ENCODE assay signal across 1 cellular context in genomic region chr17:2049333-2050245, GRCh38.
TF ChIP-seq lines count a peak whose summit lies in the region.

No MANE protein-coding gene starts in this region.

TF ChIP-seq in HepG2, 621 proteins besides CTCF, POLR2A, EP300 and RAD21 (continued from another document and continues in another):
- TF ChIP-seq NFAT5 (CRISPR knock-in tag; IDR thresholded peaks at IDR 0.05) (no peak), KMT2B (CRISPR knock-in tag; IDR thresholded peaks at IDR 0.05) (no peak), ZNF549 (CRISPR knock-in tag; IDR thresholded peaks at IDR 0.05) (no peak), BCLAF1 (IDR thresholded peaks at IDR 0.05) (no peak), ZNF616 (CRISPR knock-in tag; IDR thresholded peaks at IDR 0.05; ENCODE audit: low read depth) (no peak), ZNF382 (CRISPR knock-in tag; IDR thresholded peaks at IDR 0.05; ENCODE audit: borderline replicate concordance) (no peak), SAFB2 (CRISPR knock-in tag; IDR thresholded peaks at IDR 0.05; ENCODE audit: borderline replicate concordance, low read depth) (0 out of 2 replicates have a peak, but pooled peaks have one; percentile 4), ARID5B (CRISPR knock-in tag; IDR thresholded peaks at IDR 0.05) (no peak), IKZF5 (CRISPR knock-in tag; IDR thresholded peaks at IDR 0.05) (no peak), ZBTB40 (IDR thresholded peaks at IDR 0.05) (no peak), ZBTB40 (CRISPR knock-in tag; IDR thresholded peaks at IDR 0.05) (no peak), CEBPZ (IDR thresholded peaks at IDR 0.05; ENCODE audit: low read length) (no peak), SCMH1 (CRISPR knock-in tag; IDR thresholded peaks at IDR 0.05; ENCODE audit: borderline replicate concordance) (no peak), ZNF503 (CRISPR knock-in tag; IDR thresholded peaks at IDR 0.05) (no peak), YEATS4 (CRISPR knock-in tag; IDR thresholded peaks at IDR 0.05; ENCODE audit: borderline replicate concordance) (no peak; the same call in 1 of the 2 replicates), CREB1 (IDR thresholded peaks at IDR 0.05) (no peak), CREB1 (CRISPR knock-in tag; IDR thresholded peaks at IDR 0.05) (no peak), ZNF629 (CRISPR knock-in tag; conservative IDR thresholded peaks at IDR 0.05) (no peak), MEIS2 (CRISPR knock-in tag; IDR thresholded peaks at IDR 0.05) (peak; percentile 68), HNRNPK (IDR thresholded peaks at IDR 0.05; ENCODE audit: low read depth, low read length, poor library complexity, severe bottlenecking) (no peak)
